2 cellular contexts compared by ENCODE assay signal in the genomic region with DNA sequence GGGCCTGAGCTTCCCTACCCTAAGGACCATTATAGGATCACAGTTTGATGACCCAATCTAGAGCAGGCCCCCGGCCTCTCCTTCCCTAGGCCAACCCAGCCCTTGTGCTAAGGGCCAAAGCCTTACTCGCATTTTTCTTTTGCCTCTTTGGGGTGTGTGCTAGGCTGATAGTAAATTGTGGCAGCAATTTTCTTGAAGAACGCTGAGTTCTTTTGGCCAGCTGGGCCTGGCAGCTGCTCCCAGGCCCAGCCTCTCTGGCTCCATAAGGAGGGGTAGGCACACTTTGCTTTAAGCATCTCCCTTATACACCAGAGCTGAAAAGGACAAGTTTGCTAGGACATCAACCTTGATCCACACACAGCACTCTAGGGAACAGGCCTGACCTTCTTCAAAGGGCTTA.
TF ChIP-seq lines count a peak whose summit lies in the region.

No MANE protein-coding gene starts in this region.

TF ChIP-seq in SK-N-SH, 30 proteins besides CTCF, POLR2A, EP300 and RAD21:
- TF ChIP-seq MEF2A (IDR thresholded peaks at IDR 0.05; ENCODE audit: borderline replicate concordance, low read depth) (no peak), FOSL2 (IDR thresholded peaks at IDR 0.05; ENCODE audit: borderline replicate concordance, low read depth) (no peak), POLR2AphosphoS5 (IDR thresholded peaks at IDR 0.05; ENCODE audit: low read depth, low read length) (no peak), RXRA (IDR thresholded peaks at IDR 0.05; ENCODE audit: borderline replicate concordance, low read depth) (no peak), YY1 (IDR thresholded peaks at IDR 0.05; ENCODE audit: low read depth) (no peak), PBX3 (IDR thresholded peaks at IDR 0.05) (no peak), SMC3 (IDR thresholded peaks at IDR 0.05; ENCODE audit: low read depth, low read length) (no peak), TCF12 (IDR thresholded peaks at IDR 0.05) (no peak), TEAD4 (IDR thresholded peaks at IDR 0.05; ENCODE audit: borderline replicate concordance, insufficient read depth) (no peak), RCOR1 (IDR thresholded peaks at IDR 0.05; ENCODE audit: low read length) (no peak)
- TF ChIP-seq, protein P1, sequence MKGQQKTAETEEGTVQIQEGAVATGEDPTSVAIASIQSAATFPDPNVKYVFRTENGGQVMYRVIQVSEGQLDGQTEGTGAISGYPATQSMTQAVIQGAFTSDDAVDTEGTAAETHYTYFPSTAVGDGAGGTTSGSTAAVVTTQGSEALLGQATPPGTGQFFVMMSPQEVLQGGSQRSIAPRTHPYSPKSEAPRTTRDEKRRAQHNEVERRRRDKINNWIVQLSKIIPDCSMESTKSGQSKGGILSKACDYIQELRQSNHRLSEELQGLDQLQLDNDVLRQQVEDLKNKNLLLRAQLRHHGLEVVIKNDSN (IDR thresholded peaks at IDR 0.05; ENCODE audit: borderline replicate concordance, low read depth), result no peak
- TF ChIP-seq, protein P2, sequence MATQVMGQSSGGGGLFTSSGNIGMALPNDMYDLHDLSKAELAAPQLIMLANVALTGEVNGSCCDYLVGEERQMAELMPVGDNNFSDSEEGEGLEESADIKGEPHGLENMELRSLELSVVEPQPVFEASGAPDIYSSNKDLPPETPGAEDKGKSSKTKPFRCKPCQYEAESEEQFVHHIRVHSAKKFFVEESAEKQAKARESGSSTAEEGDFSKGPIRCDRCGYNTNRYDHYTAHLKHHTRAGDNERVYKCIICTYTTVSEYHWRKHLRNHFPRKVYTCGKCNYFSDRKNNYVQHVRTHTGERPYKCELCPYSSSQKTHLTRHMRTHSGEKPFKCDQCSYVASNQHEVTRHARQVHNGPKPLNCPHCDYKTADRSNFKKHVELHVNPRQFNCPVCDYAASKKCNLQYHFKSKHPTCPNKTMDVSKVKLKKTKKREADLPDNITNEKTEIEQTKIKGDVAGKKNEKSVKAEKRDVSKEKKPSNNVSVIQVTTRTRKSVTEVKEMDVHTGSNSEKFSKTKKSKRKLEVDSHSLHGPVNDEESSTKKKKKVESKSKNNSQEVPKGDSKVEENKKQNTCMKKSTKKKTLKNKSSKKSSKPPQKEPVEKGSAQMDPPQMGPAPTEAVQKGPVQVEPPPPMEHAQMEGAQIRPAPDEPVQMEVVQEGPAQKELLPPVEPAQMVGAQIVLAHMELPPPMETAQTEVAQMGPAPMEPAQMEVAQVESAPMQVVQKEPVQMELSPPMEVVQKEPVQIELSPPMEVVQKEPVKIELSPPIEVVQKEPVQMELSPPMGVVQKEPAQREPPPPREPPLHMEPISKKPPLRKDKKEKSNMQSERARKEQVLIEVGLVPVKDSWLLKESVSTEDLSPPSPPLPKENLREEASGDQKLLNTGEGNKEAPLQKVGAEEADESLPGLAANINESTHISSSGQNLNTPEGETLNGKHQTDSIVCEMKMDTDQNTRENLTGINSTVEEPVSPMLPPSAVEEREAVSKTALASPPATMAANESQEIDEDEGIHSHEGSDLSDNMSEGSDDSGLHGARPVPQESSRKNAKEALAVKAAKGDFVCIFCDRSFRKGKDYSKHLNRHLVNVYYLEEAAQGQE (IDR thresholded peaks at IDR 0.05; ENCODE audit: low read depth, low read length), result no peak

TF ChIP-seq in SK-N-SH treated with all-trans-retinoic acid at 6 μM for 48 hours, 23 proteins besides CTCF, POLR2A, EP300 and RAD21:
- TF ChIP-seq TCF4 (CRISPR knock-in tag; IDR thresholded peaks at IDR 0.05; ENCODE audit: borderline replicate concordance) (no peak), GLIS3 (CRISPR knock-in tag; IDR thresholded peaks at IDR 0.05) (no peak), CSDC2 (CRISPR knock-in tag; IDR thresholded peaks at IDR 0.05) (no peak), PPARA (CRISPR knock-in tag; IDR thresholded peaks at IDR 0.05; ENCODE audit: borderline replicate concordance) (no peak)
